16 cellular contexts compared by ENCODE assay signal in genomic region chr11:69230856-69231425, GRCh38.
DNase-seq lines count a peak whose midpoint lies in the region; ATAC-seq and TF ChIP-seq lines count a peak whose summit lies in the region.
"Had no signal": no experiment of that assay in that cellular context is flagged by ENCODE, and none has a peak within 500 bp of the region (broad histone marks: within the 10 kb centered on the region; RNA-seq: fewer than 3 reads in every experiment).

No MANE protein-coding gene starts in this region.

- H3K9me3 ChIP-seq in testis: no peaks in the 10 kb centered on the region
- H3K9me3 ChIP-seq: Peyer's patch had no signal

- TF ChIP-seq CTCF in natural killer cell (IDR thresholded peaks at IDR 0.05) (no peak), testis (IDR thresholded peaks at IDR 0.05) (no peak)

- no peaks in the 10 kb centered on the region for H3K4me1 ChIP-seq in testis
- H3K4me1 ChIP-seq: Peyer's patch had no signal

- intact Hi-C loops in natural killer cell (cut with micrococcal nuclease): no loop called here
- intact Hi-C loops in testis (cut with DNase I; ENCODE audit: low total_unique reads): no loop called here

- H3K4me3 Mint-ChIP-seq in natural killer cell: no peak overlapping the region
- no peak overlapping the region for H3K4me3 Mint-ChIP-seq in natural killer cell treated with Interleukin-12 subunit alpha and Interleukin-12 subunit beta and Interleukin-15 and Interleukin-18, amount 100 ng/mL, for 72 hours

- peaks cover 0 to 4% of the 10 kb centered on the region in 2 donors for H3K9me3 Mint-ChIP-seq in natural killer cell
- H3K9me3 Mint-ChIP-seq in natural killer cell treated with Interleukin-12 subunit alpha and Interleukin-12 subunit beta and Interleukin-15 and Interleukin-18, amount 100 ng/mL, for 72 hours: peaks cover 7% of the 10 kb centered on the region

- peaks cover 24 to 31% of the 10 kb centered on the region in 2 donors for H3K27me3 Mint-ChIP-seq in natural killer cell (ENCODE audit: low read depth in 2 of 2)
- peaks cover 24 to 30% of the 10 kb centered on the region in 2 donors for H3K27me3 Mint-ChIP-seq in natural killer cell treated with Interleukin-12 subunit alpha and Interleukin-12 subunit beta and Interleukin-15 and Interleukin-18, amount 100 ng/mL, for 72 hours

- no peaks in the 10 kb centered on the region for H3K27me3 ChIP-seq in testis
- H3K27me3 ChIP-seq: Peyer's patch had no signal

- peak; percentile 6 for DNase-seq in natural killer cell
- DNase-seq in natural killer cell treated with Interleukin-12 subunit alpha and Interleukin-12 subunit beta and Interleukin-15 and Interleukin-18, amount 100 ng/mL, for 72 hours (ENCODE audit: low spot score): no peak
- DNase-seq in left lobe of liver (ENCODE audit: low spot score): peak; percentile 15
- DNase-seq in testis: peak; percentile 8
- no peak for DNase-seq in H4 (ENCODE audit: low spot score)
- DNase-seq: GOT3, KBM-7, MM.1S, NCI-H1048, NCI-H1417 treated with DMSO at 0.1 percent for 48 hours, NCI-H187, NCI-H446 had no signal

- no peaks in the 10 kb centered on the region for H3K36me3 Mint-ChIP-seq in natural killer cell
- H3K36me3 Mint-ChIP-seq in natural killer cell treated with Interleukin-12 subunit alpha and Interleukin-12 subunit beta and Interleukin-15 and Interleukin-18, amount 100 ng/mL, for 72 hours: peaks cover 8% of the 10 kb centered on the region

- H3K4me3 ChIP-seq in testis: no peak overlapping the region
- H3K4me3 ChIP-seq: Peyer's patch had no signal

- 79 to 86% methylated on average over 7 to 9 of the region's 9 CpGs for WGBS in testis, 2 donors

- no peaks in the 10 kb centered on the region for H3K36me3 ChIP-seq in testis (ENCODE audit: low read depth, missing control alignments)
- H3K36me3 ChIP-seq: Peyer's patch had no signal

- H3K4me1 Mint-ChIP-seq in natural killer cell: no peaks in the 10 kb centered on the region
- H3K4me1 Mint-ChIP-seq in natural killer cell treated with Interleukin-12 subunit alpha and Interleukin-12 subunit beta and Interleukin-15 and Interleukin-18, amount 100 ng/mL, for 72 hours (ENCODE audit: low read depth in 2 of 2): no peaks in the 10 kb centered on the region

- H3K27ac ChIP-seq in testis: no peak overlapping the region
- H3K27ac ChIP-seq: C4-2B, Peyer's patch had no signal

- TF ChIP-seq POLR2A in testis (IDR thresholded peaks at IDR 0.05): no peak

- no peak for ATAC-seq in natural killer cell
- no peak for ATAC-seq in natural killer cell treated with Interleukin-12 subunit alpha and Interleukin-12 subunit beta and Interleukin-15 and Interleukin-18, amount 100 ng/mL, for 72 hours
- no peak for ATAC-seq in left lobe of liver
- ATAC-seq in HG03520 (IDR thresholded peaks at IDR 0.05; ENCODE audit: unreplicated experiment): no peak
- no peak for ATAC-seq in GM21515 (IDR thresholded peaks at IDR 0.05; ENCODE audit: unreplicated experiment)

- H3K27ac Mint-ChIP-seq in natural killer cell: no peak overlapping the region
- H3K27ac Mint-ChIP-seq in natural killer cell treated with Interleukin-12 subunit alpha and Interleukin-12 subunit beta and Interleukin-15 and Interleukin-18, amount 100 ng/mL, for 72 hours: no peak overlapping the region

Comparison
In these comparisons a context has a peak if more than half of its experiments do, and no peak if none do; other contexts are left out.
1. DNase-seq: peak in natural killer cell (single experiment), left lobe of liver (single experiment) and testis (single experiment); none in natural killer cell treated with Interleukin-12 subunit alpha and Interleukin-12 subunit beta and Interleukin-15 and Interleukin-18, amount 100 ng/mL, for 72 hours (single experiment) and H4 (single experiment).